Comparison of ENCODE assay signal across 1 cellular context in genomic region chr14:104434214-104435076, GRCh38.
TF ChIP-seq lines count a peak whose summit lies in the region.

No MANE protein-coding gene starts in this region.

TF ChIP-seq in SK-N-SH, 30 proteins besides CTCF, POLR2A, EP300 and RAD21 (continued from another document):
- TF ChIP-seq, protein P1, sequence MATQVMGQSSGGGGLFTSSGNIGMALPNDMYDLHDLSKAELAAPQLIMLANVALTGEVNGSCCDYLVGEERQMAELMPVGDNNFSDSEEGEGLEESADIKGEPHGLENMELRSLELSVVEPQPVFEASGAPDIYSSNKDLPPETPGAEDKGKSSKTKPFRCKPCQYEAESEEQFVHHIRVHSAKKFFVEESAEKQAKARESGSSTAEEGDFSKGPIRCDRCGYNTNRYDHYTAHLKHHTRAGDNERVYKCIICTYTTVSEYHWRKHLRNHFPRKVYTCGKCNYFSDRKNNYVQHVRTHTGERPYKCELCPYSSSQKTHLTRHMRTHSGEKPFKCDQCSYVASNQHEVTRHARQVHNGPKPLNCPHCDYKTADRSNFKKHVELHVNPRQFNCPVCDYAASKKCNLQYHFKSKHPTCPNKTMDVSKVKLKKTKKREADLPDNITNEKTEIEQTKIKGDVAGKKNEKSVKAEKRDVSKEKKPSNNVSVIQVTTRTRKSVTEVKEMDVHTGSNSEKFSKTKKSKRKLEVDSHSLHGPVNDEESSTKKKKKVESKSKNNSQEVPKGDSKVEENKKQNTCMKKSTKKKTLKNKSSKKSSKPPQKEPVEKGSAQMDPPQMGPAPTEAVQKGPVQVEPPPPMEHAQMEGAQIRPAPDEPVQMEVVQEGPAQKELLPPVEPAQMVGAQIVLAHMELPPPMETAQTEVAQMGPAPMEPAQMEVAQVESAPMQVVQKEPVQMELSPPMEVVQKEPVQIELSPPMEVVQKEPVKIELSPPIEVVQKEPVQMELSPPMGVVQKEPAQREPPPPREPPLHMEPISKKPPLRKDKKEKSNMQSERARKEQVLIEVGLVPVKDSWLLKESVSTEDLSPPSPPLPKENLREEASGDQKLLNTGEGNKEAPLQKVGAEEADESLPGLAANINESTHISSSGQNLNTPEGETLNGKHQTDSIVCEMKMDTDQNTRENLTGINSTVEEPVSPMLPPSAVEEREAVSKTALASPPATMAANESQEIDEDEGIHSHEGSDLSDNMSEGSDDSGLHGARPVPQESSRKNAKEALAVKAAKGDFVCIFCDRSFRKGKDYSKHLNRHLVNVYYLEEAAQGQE (IDR thresholded peaks at IDR 0.05; ENCODE audit: low read depth, low read length), result no peak
- TF ChIP-seq, protein P2, sequence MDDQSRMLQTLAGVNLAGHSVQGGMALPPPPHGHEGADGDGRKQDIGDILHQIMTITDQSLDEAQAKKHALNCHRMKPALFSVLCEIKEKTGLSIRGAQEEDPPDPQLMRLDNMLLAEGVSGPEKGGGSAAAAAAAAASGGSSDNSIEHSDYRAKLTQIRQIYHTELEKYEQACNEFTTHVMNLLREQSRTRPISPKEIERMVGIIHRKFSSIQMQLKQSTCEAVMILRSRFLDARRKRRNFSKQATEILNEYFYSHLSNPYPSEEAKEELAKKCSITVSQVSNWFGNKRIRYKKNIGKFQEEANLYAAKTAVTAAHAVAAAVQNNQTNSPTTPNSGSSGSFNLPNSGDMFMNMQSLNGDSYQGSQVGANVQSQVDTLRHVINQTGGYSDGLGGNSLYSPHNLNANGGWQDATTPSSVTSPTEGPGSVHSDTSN (IDR thresholded peaks at IDR 0.05), result no peak
- TF ChIP-seq JUND (IDR thresholded peaks at IDR 0.05) (no peak), SIN3A (IDR thresholded peaks at IDR 0.05; ENCODE audit: borderline replicate concordance, low read depth, low read length) (no peak), RFX5 (IDR thresholded peaks at IDR 0.05; ENCODE audit: low read length) (no peak), USF1 (IDR thresholded peaks at IDR 0.05; ENCODE audit: borderline replicate concordance, low read depth) (no peak), TCF12 (IDR thresholded peaks at IDR 0.05) (no peak), CHD2 (IDR thresholded peaks at IDR 0.05; ENCODE audit: low read length, partially characterized antibody) (no peak), TAF1 (IDR thresholded peaks at IDR 0.05; ENCODE audit: borderline replicate concordance, low read depth, low read length) (no peak), IRF3 (IDR thresholded peaks at IDR 0.05; ENCODE audit: low read depth, low read length) (no peak), GATA2 (CRISPR knock-in tag; IDR thresholded peaks at IDR 0.05) (no peak)
- TF ChIP-seq, protein P3, sequence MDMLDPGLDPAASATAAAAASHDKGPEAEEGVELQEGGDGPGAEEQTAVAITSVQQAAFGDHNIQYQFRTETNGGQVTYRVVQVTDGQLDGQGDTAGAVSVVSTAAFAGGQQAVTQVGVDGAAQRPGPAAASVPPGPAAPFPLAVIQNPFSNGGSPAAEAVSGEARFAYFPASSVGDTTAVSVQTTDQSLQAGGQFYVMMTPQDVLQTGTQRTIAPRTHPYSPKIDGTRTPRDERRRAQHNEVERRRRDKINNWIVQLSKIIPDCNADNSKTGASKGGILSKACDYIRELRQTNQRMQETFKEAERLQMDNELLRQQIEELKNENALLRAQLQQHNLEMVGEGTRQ (IDR thresholded peaks at IDR 0.05; ENCODE audit: borderline replicate concordance, low read depth, low read length), result no peak
